ENCODE assay signal across 8 cellular contexts in the genomic region with DNA sequence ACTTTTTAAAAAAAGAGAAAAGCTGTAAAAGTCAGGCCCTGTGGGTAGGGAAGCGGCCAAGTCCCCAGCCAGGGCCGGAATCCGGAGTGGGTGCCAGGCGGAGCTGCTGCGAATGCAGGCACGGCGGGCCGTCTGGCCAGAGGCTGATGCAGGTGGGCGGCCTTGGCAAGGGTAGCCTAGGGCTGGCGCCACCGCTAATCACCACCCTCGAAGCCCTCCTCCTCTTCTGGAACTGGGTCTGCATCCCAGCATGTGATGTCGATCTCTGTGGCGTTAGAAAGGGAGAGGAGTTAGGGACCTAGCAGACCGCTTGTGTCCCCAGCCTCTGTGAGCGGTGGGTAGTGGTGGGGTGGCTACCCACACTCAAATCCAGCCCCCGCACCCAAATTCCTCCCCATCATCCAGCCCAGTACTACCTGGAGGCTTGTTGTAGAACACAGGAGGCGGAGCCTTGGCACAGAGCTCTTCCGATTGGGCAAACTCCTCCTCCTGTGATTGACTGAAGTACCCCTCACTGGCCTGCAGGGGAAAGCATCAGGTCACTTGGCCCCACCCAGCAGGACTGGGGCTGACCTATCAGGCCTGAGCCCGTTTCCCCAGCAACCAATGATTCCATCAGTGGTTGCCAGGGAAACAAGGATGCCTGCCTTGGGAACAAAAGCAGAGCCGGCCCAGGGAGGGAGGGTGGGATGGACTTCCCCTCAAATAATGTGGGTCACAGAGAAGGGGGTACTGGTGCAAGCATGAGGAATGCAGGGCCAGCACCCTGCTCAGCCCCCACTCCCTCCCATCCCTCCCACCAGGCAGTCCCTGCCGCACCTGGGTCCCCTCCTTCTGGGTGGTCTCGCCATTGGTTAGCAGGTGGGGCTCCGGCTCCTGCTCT. TPM values are rescaled to one million over a fixed set of nuclear protein-coding genes. Genes with fewer than 3 reads are reported as not detected.
DNase-seq lines count a peak whose midpoint lies in the region; ATAC-seq and TF ChIP-seq lines count a peak whose summit lies in the region.

No MANE protein-coding gene starts in this region.

- peaks cover 6% of the 10 kb centered on the region for H3K4me1 ChIP-seq in iPS DF 6.9 (ENCODE audit: control insufficient read depth, insufficient read depth, low read length)

- no CpG with 5 or more reads among the region's 24 CpGs for WGBS in iPS DF 6.9 (ENCODE audit: insufficient coverage, insufficient read length)

- H3K36me3 ChIP-seq in brain microvascular endothelial cell (replicated peaks) = peaks cover 45% of the 10 kb centered on the region
- peaks cover 33% of the 10 kb centered on the region for H3K36me3 ChIP-seq in iPS DF 6.9 (ENCODE audit: control insufficient read depth, insufficient read depth, low read length)

- peak; percentile 77 for TF ChIP-seq CTCF in brain microvascular endothelial cell (IDR thresholded peaks at IDR 0.05; ENCODE audit: low read depth, low read length, missing control alignments)

- in situ Hi-C loops in brain microvascular endothelial cell (cut with HindIII; ENCODE audit: low pct_ligation_motif_present, low sequenced_read_pairs) = no loop called here

- intact Hi-C loops in Right ventricle myocardium inferior (cut with DNase I) (loop anchor here (2.0 kb wide), 1 partner anchor 13 kb away; no protein-coding TSS in a partner anchor), cardiac septum (cut with DNase I) (loop anchor here (2.0 to 10.0 kb wide), 3 partner anchors 21 to 143 kb away; a partner anchor contains a TSS)

- ATAC-seq in Right ventricle myocardium inferior = peak; percentile 35
- ATAC-seq in HG02588 (IDR thresholded peaks at IDR 0.05; ENCODE audit: unreplicated experiment) = peak; percentile 32

- DNase-seq in Right ventricle myocardium inferior (ENCODE audit: missing footprints) (peak; percentile 82), cardiac septum (ENCODE audit: low spot score) (no peak), MV-4-11 (lab: John Stamatoyannopoulos, UW) (peak; percentile 98), SHP77 treated with DMSO at 0.1 percent for 48 hours (lab: John Stamatoyannopoulos, UW) (peak; percentile 89), brain microvascular endothelial cell (peak; percentile 95), iPS DF 6.9 (ENCODE audit: low read depth, low spot score) (peak; percentile 93), skeletal muscle cell (ENCODE audit: low read depth) (peak; percentile 95)

- no peaks in the 10 kb centered on the region for H3K9me3 ChIP-seq in iPS DF 6.9 (ENCODE audit: control insufficient read depth, insufficient read depth, low read length)

- H3K27me3 ChIP-seq in brain microvascular endothelial cell (replicated peaks) = no peaks in the 10 kb centered on the region
- H3K27me3 ChIP-seq in iPS DF 6.9 (ENCODE audit: control insufficient read depth, insufficient read depth, low read length) = no peaks in the 10 kb centered on the region

- H3K27ac ChIP-seq in brain microvascular endothelial cell (peak overlapping the region; percentile 29), iPS DF 6.9 (ENCODE audit: low read length) (no peak overlapping the region)

- H3K4me3 ChIP-seq in brain microvascular endothelial cell (ENCODE audit: low read depth, low read length) (no peak overlapping the region), iPS DF 6.9 (ENCODE audit: low read length) (no peak overlapping the region), skeletal muscle cell (ENCODE audit: low read depth, low read length) (no peak overlapping the region)

RNA-seq across cellular contexts. Expression of a gene that starts 10.9 kb away (rescaled TPM):
- total RNA-seq in Right ventricle myocardium inferior (1.4 TPM), cardiac septum (5.1 TPM)

RNA-seq across cellular contexts. Expression of a gene that starts 16.0 kb away (rescaled TPM):
- total RNA-seq in Right ventricle myocardium inferior (32.2 TPM), cardiac septum (27.5 TPM)

RNA-seq across cellular contexts. Expression of a gene that starts 31.0 kb away (rescaled TPM):
- 18.1 TPM for total RNA-seq in Right ventricle myocardium inferior
- total RNA-seq in cardiac septum = 20.2 TPM

RNA-seq across cellular contexts. Expression of a gene that starts 39.9 kb away (rescaled TPM):
- 43.1 TPM for total RNA-seq in Right ventricle myocardium inferior
- 133 TPM for total RNA-seq in cardiac septum

RNA-seq across cellular contexts. Expression of a gene that starts 48.1 kb away (rescaled TPM):
- total RNA-seq in Right ventricle myocardium inferior = not detected
- total RNA-seq in cardiac septum = not detected
